Comparison of ENCODE assay signal across 8 cellular contexts in the genomic region with DNA sequence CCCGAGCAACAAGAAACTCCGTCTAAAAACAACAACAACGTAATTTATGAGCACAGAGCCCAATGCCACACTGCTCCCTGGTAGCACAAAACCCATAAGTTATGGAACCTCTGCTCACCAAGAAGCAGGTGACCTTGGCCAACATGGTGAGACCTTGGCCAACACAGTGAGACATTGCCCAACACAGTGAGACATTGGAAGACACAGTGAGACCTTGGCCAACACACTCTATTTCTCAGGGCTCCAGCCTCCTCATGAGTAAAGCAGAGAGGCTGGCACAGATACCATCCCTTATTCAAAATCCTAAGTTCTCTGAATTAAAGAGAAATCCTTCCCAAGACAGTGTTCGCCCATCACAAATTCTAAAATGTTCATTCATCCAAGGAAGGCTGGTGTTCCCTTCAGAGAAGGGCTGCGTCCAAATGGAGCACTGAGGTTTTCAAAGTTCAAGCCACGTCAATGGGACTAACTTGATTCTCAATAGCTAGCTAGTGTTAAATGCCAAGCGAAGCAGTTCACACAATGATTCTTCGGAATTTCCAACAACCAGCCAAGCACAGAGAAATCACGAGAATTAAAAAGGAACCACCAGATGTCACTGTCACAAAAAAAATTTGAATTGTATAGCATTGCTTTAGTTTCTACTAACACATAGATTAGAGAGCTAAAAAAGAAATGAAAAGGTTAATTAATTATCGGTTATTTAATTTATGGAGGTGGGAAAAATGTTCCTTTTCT. TPM values are rescaled to one million over a fixed set of nuclear protein-coding genes. Genes with fewer than 3 reads are reported as not detected.
DNase-seq lines count a peak whose midpoint lies in the region; ATAC-seq, FAIRE-seq and TF ChIP-seq lines count a peak whose summit lies in the region.

No MANE protein-coding gene starts in this region.

- H3K4me2 ChIP-seq in KMS-11, result no peak overlapping the region
- H3K4me2 ChIP-seq in GM12878 (ENCODE audit: control insufficient read depth, insufficient read depth), result no peak overlapping the region

- no peaks in the 10 kb centered on the region for H3K9me3 ChIP-seq in GM12878 (replicated peaks; ENCODE audit: control insufficient read depth, insufficient read depth, low read length)

- POLR2A ChIA-PET in GM12878 (lab: Charles Lee), result no interaction called here

- H4K20me1 ChIP-seq in KMS-11 (ENCODE audit: insufficient read depth) (no peaks in the 10 kb centered on the region), GM12878 (ENCODE audit: control insufficient read depth, insufficient read depth) (no peaks in the 10 kb centered on the region)

- CTCF ChIA-PET in GM12878 (lab: Yijun Ruan, JAX), result interaction anchor here (0.7 to 1.7 kb wide), 22 partner anchors 9 to 364 kb away, joined by 3 to 9 read pairs (median 4); a partner anchor contains a TSS

- in situ Hi-C loops in GM12878 (cut with MboI), result no loop called here

- H3K4me1 ChIP-seq in KMS-11 (ENCODE audit: low read depth, poor library complexity, severe bottlenecking) (no peaks in the 10 kb centered on the region), GM12878 (ENCODE audit: control insufficient read depth, insufficient read depth, low read length) (no peaks in the 10 kb centered on the region)

- H2AFZ ChIP-seq in KMS-11 (ENCODE audit: low read depth) (no peak overlapping the region), GM12878 (ENCODE audit: control insufficient read depth, low read depth, low read length) (no peak overlapping the region)

- no peak overlapping the region for H3K9ac ChIP-seq in KMS-11
- H3K9ac ChIP-seq in GM12878 (ENCODE audit: control insufficient read depth, insufficient read depth, low read length), result no peak overlapping the region

- peak; percentile 6 for DNase-seq in NCI-H510A treated with DMSO at 0.1 percent for 48 hours (lab: John Stamatoyannopoulos, UW)
- DNase-seq in NCI-H510A (lab: John Stamatoyannopoulos, UW), result no peak
- DNase-seq in GM12878 (ENCODE audit: low read depth, low spot score), result no peak
- peak; percentile 41 to 56 for DNase-seq in lung microvascular endothelial cell (ENCODE audit: low read depth in 2 of 2)
- no peak for DNase-seq in islet precursor cell
- DNase-seq in activated effector memory CD4-positive, alpha-beta T cell treated with anti-CD3 and anti-CD28 coated beads, Interleukin-2, amount 50 U/mL, for 16 hours, result no peak

- intact Hi-C loops in GM12878 (cut with micrococcal nuclease; ENCODE audit: unreplicated experiment), result loop anchor here (1.0 to 10.0 kb wide), 3 partner anchors 140 to 330 kb away; no protein-coding TSS in a partner anchor

- SMC1A ChIA-PET in GM12878 (lab: Charles Lee; ENCODE audit: uncharacterized antibody, unreplicated experiment), result interaction anchor here (0.7 to 1.8 kb wide), 14 partner anchors 10 to 329 kb away, joined by 3 to 10 read pairs (median 4); a partner anchor contains a TSS

- no TSS peak for BruUV-seq in GM12878 (replicated peaks; lab: Mats Ljungman, UMichigan)

- TF ChIP-seq POLR2A in GM12878 (IDR thresholded peaks at IDR 0.05; ENCODE audit: low read depth, low read length), result no peak

- H3K27me3 ChIP-seq in KMS-11 (ENCODE audit: insufficient read depth, low read depth) (no peaks in the 10 kb centered on the region), GM12878 (replicated peaks in 1 of 2; ENCODE audit: control insufficient read depth in 2 of 2, insufficient read depth in 2 of 2, low read length in 1 of 2) (no peaks in the 10 kb centered on the region)

- H3K36me3 ChIP-seq in KMS-11 (ENCODE audit: insufficient read depth) (no peaks in the 10 kb centered on the region), GM12878 (ENCODE audit: control insufficient read depth in 2 of 2, insufficient read depth in 2 of 2, low read length in 1 of 2) (no peaks in the 10 kb centered on the region)

- no peak for TF ChIP-seq EP300 in GM12878 (IDR thresholded peaks at IDR 0.05; ENCODE audit: borderline replicate concordance in 1 of 2, control insufficient read depth in 1 of 2, low read depth in 2 of 2, low read length in 2 of 2)

- H3K79me2 ChIP-seq in KMS-11 (ENCODE audit: insufficient read depth, low read depth) (no peaks in the 10 kb centered on the region), GM12878 (ENCODE audit: control insufficient read depth, insufficient read depth, low read length) (no peaks in the 10 kb centered on the region)

- TF ChIP-seq CTCF in KMS-11 (conservative IDR thresholded peaks at IDR 0.05; ENCODE audit: low read depth, low read length) (peak; percentile 39; the same call in 1 of the 2 replicates), GM12878 (IDR thresholded peaks at IDR 0.05 in 2 of 3, conservative IDR thresholded peaks at IDR 0.05 in 1 of 3; ENCODE audit: control insufficient read depth in 2 of 3, extremely low read depth in 1 of 3, insufficient read depth in 1 of 3, low read depth in 3 of 3, low read length in 3 of 3) (peak; percentile 12 to 49 (median 27); a peak in 4 of 6 replicates)

- peak; percentile 73 for ATAC-seq in GM12878
- no peak for ATAC-seq in HG02970 (IDR thresholded peaks at IDR 0.05; ENCODE audit: low FRiP score, unreplicated experiment)

- H3K27ac ChIP-seq in KMS-11 (no peak overlapping the region), GM12878 (ENCODE audit: control insufficient read depth, insufficient read depth) (no peak overlapping the region)

- H3K4me3 ChIP-seq in KMS-11 (IDR thresholded peaks at IDR 0.05; ENCODE audit: insufficient read depth, low read depth, low read length) (no peak overlapping the region), GM12878 (no peak overlapping the region)

- TF ChIP-seq RAD21 in GM12878 (IDR thresholded peaks at IDR 0.05; ENCODE audit: insufficient read depth, low read depth, low read length), result peak; percentile 58

- no peak for FAIRE-seq in GM12878 (lab: Jason Lieb, UNC)

- RAD21 ChIA-PET in GM12878 (lab: Charles Lee; ENCODE audit: unreplicated experiment), result interaction anchor here (0.6 to 1.2 kb wide), 10 partner anchors 19 to 345 kb away, joined by 3 to 7 read pairs (median 3); no protein-coding TSS in a partner anchor

- 37% methylated on average over 10 of the region's 10 CpGs for WGBS in GM12878 (ENCODE audit: insufficient coverage, insufficient replicate concordance, low lambda C conversion rate, missing lambda C conversion rate)

TF ChIP-seq in GM12878, 131 proteins besides CTCF, POLR2A, EP300 and RAD21:
- TF ChIP-seq SMC3 (IDR thresholded peaks at IDR 0.05; ENCODE audit: borderline replicate concordance, low read length), result peak; percentile 72; the same call in 1 of the 2 replicates
- TF ChIP-seq, protein P1, sequence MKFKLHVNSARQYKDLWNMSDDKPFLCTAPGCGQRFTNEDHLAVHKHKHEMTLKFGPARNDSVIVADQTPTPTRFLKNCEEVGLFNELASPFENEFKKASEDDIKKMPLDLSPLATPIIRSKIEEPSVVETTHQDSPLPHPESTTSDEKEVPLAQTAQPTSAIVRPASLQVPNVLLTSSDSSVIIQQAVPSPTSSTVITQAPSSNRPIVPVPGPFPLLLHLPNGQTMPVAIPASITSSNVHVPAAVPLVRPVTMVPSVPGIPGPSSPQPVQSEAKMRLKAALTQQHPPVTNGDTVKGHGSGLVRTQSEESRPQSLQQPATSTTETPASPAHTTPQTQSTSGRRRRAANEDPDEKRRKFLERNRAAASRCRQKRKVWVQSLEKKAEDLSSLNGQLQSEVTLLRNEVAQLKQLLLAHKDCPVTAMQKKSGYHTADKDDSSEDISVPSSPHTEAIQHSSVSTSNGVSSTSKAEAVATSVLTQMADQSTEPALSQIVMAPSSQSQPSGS (IDR thresholded peaks at IDR 0.05; ENCODE audit: low read length), result no peak

RNA-seq across cellular contexts. Expression of a gene that starts 29.4 kb away (rescaled TPM):
- total RNA-seq in GM12878 (2013; cell fraction: nucleolus; rRNA removed), result 2.1 and 2.2 TPM in 2 replicates
- total RNA-seq in GM12878 (2014; rRNA removed) (1.5 and 2.5 TPM in 2 replicates), GM12878 (2014; rRNA removed; fragmentation: Illumina TruSeq; extraction: Trizol) (1.7 and 2.6 TPM in 2 replicates), GM12878 (2021) (2.4 and 3.6 TPM in 2 replicates), lung microvascular endothelial cell (1.5 and 1.8 TPM in 2 replicates)
- 0.54 TPM for polyA plus RNA-seq in GM12878 (2011; ENCODE audit: low read depth)
- polyA plus RNA-seq in GM12878 (2011; rRNA removed) (1.4 and 2.2 TPM in 2 replicates), GM12878 (2014; fragmentation: Illumina TruSeq; extraction: Trizol) (2.5 and 2.7 TPM in 2 replicates), GM12878 (2014; fragmentation: Nextera tagmentation; extraction: Ambion mirVana) (1 to 10 TPM; 1.0 to 1.4 TPM), GM12878 (2014; rRNA removed) (1.0 and 1.8 TPM in 2 replicates), GM12878 (2016; fragmentation: Nextera tagmentation; extraction: Ambion mirVana) (1 to 10 TPM in 1 of 2 experiments, under 1 TPM in 1; 0.68 to 1.6 TPM)
- 0.52 and 0.54 TPM in 2 replicates for polyA plus RNA-seq in GM12878 (2011; cell fraction: cytosol; rRNA removed)
- polyA plus RNA-seq in GM12878 (2011; cell fraction: nucleus; rRNA removed), result 0.98 and 1.2 TPM in 2 replicates
- polyA plus RNA-seq in GM12878 (2012), result 0.39 and 0.65 TPM in 2 replicates
- 2.9 and 4.8 TPM in 2 replicates for polyA minus RNA-seq in GM12878 (2011; rRNA and poly(A)+ RNA removed)
- polyA minus RNA-seq in GM12878 (2011; cell fraction: cytosol; rRNA and poly(A)+ RNA removed), result 0.62 and 1.2 TPM in 2 replicates
- 1.2 and 2.2 TPM in 2 replicates for polyA minus RNA-seq in GM12878 (2011; cell fraction: nucleus; rRNA and poly(A)+ RNA removed)

Comparison
In these comparisons a context has a peak if more than half of its experiments do, and no peak if none do; other contexts are left out.
1. DNase-seq: peak in NCI-H510A treated with DMSO at 0.1 percent for 48 hours (single experiment) and lung microvascular endothelial cell (2 of 2); none in NCI-H510A (single experiment), GM12878 (single experiment), islet precursor cell (single experiment) and activated effector memory CD4-positive, alpha-beta T cell treated with anti-CD3 and anti-CD28 coated beads, Interleukin-2, amount 50 U/mL, for 16 hours (single experiment).